ENCODE assay signal across 8 cellular contexts in genomic region chr20:35741892-35742740, GRCh38. TPM values are rescaled to one million over a fixed set of nuclear protein-coding genes. Genes with fewer than 3 reads are reported as not detected.
A peak's percentile ranks its signal among the peaks of the same experiment; 100 is the strongest.
DNase-seq lines count a peak whose midpoint lies in the region; ATAC-seq and TF ChIP-seq lines count a peak whose summit lies in the region.

Gene RBM39 (minus strand): TSS chr20:35742260. CDS start chr20:35740874, 1,386 bp downstream.

- ATAC-seq in GM21526 (IDR thresholded peaks at IDR 0.05; ENCODE audit: low FRiP score, unreplicated experiment), result peak; percentile 79

- peaks cover 42% of the 10 kb centered on the region for H3K4me1 ChIP-seq in OCI-LY7 (ENCODE audit: insufficient read depth, low read length, poor library complexity, severe bottlenecking)

- peaks cover 65% of the 10 kb centered on the region for H3K79me2 ChIP-seq in OCI-LY7 (ENCODE audit: insufficient read depth, low read depth, low read length)

- H3K4me2 ChIP-seq in OCI-LY7 (ENCODE audit: low read length), result peak within 1 kb of the TSS; percentile 96

- H3K9me3 Mint-ChIP-seq in endothelial cell (ENCODE audit: unreplicated experiment), result no peaks in the 10 kb centered on the region

- H3K27ac ChIP-seq in OCI-LY7 (ENCODE audit: low read depth, low read length, poor library complexity, severe bottlenecking), result peak within 1 kb of the TSS; percentile 96

- peak within 1 kb of the TSS; percentile 99 for H3K27ac Mint-ChIP-seq in endothelial cell (ENCODE audit: unreplicated experiment)

- peaks cover 31% of the 10 kb centered on the region for H3K36me3 Mint-ChIP-seq in endothelial cell (ENCODE audit: low read depth, unreplicated experiment)

- intact Hi-C loops in OCI-LY7 (cut with micrococcal nuclease; ENCODE audit: unreplicated experiment), result loop anchor here (1.0 to 5.0 kb wide), 5 partner anchors 26 to 210 kb away; partner anchors contain the start of genes CPNE1, PHF20, RBM12 and SCAND1

- POLR2A ChIA-PET in OCI-LY7 (lab: Charles Lee), result interaction anchor here (0.6 to 4.0 kb wide), 17 partner anchors 9 to 328 kb away, joined by 3 to 76 read pairs (median 4); partner anchors contain the start of genes PHF20 and SCAND1

- peak within 1 kb of the TSS; percentile 100 for H3K4me3 Mint-ChIP-seq in endothelial cell (ENCODE audit: unreplicated experiment)

- peaks cover 49% of the 10 kb centered on the region for H3K36me3 ChIP-seq in OCI-LY7 (ENCODE audit: insufficient read depth, low read length)

- CTCF ChIA-PET in OCI-LY7 (lab: Charles Lee; ENCODE audit: unreplicated experiment), result interaction anchor here (0.6 to 1.0 kb wide), 2 partner anchors 141 to 465 kb away, joined by 3 to 5 read pairs; no protein-coding TSS in a partner anchor

- peak; percentile 98 for DNase-seq in DMS114 treated with DMSO at 0.1 percent for 48 hours (lab: John Stamatoyannopoulos, UW; ENCODE audit: unreplicated experiment)
- peak; percentile 84 for DNase-seq in HuH-7.5 (ENCODE audit: low spot score)
- DNase-seq in OCI-LY7 (ENCODE audit: low spot score), result peak; percentile 100
- peak; percentile 97 for DNase-seq in activated T-cell treated with anti-CD3 and anti-CD28 coated beads for 1 hour (ENCODE audit: low read depth)
- peak; percentile 99 for DNase-seq in endothelial cell (ENCODE audit: low spot score)
- peak; percentile 100 for DNase-seq in midbrain (lab: John Stamatoyannopoulos, UW)
- peak; percentile 96 to 98 for DNase-seq in stimulated activated CD8-positive, alpha-beta memory T cell treated with anti-CD3 and anti-CD28 coated beads, Interleukin-2, amount 100 ng/mL, for 1 hour (ENCODE audit: low read depth in 2 of 2)

- H3K4me1 Mint-ChIP-seq in endothelial cell (ENCODE audit: unreplicated experiment), result peaks cover 34% of the 10 kb centered on the region

- TF ChIP-seq CTCF in OCI-LY7 (conservative IDR thresholded peaks at IDR 0.05; ENCODE audit: low read length) (peak; percentile 33; the same call in 1 of the 2 replicates), endothelial cell (IDR thresholded peaks at IDR 0.05; ENCODE audit: unreplicated experiment) (no peak)

- H3K27me3 Mint-ChIP-seq in endothelial cell (ENCODE audit: unreplicated experiment), result peaks cover 17% of the 10 kb centered on the region

- H3K9me3 ChIP-seq in OCI-LY7 (ENCODE audit: low read length), result no peaks in the 10 kb centered on the region

- BruUV-seq in OCI-LY7 (replicated peaks; lab: Mats Ljungman, UMichigan), result no TSS peak

- H3K4me3 ChIP-seq in OCI-LY7 (ENCODE audit: low read depth, low read length, poor library complexity, severe bottlenecking), result peak within 1 kb of the TSS; percentile 95

- no peak within 1 kb of the TSS; the same call in 1 of the 2 replicates for H2AFZ ChIP-seq in OCI-LY7 (ENCODE audit: low read length)

- H4K20me1 ChIP-seq in OCI-LY7 (ENCODE audit: insufficient read depth, low read length), result peaks cover 30% of the 10 kb centered on the region

- H3K9me2 ChIP-seq in OCI-LY7 (ENCODE audit: insufficient read depth, low read length), result no peaks in the 10 kb centered on the region

RNA-seq across cellular contexts. Expression of gene RBM39, which starts in this region (rescaled TPM):
- total RNA-seq in OCI-LY7 (2014; rRNA removed; shearing (Covaris generic)), result 346 and 448 TPM in 2 replicates
- total RNA-seq in OCI-LY7 (2022), result 429 and 431 TPM in 2 replicates
- 308 TPM for total RNA-seq in endothelial cell (ENCODE audit: unreplicated experiment)

Comparison
In these comparisons a context has a peak if more than half of its experiments do, and no peak if none do; other contexts are left out.
1. Peak in every context shown above with its lines: DNase-seq, ATAC-seq, H3K4me3 ChIP-seq and H3K27ac ChIP-seq.